In the genomic region with DNA sequence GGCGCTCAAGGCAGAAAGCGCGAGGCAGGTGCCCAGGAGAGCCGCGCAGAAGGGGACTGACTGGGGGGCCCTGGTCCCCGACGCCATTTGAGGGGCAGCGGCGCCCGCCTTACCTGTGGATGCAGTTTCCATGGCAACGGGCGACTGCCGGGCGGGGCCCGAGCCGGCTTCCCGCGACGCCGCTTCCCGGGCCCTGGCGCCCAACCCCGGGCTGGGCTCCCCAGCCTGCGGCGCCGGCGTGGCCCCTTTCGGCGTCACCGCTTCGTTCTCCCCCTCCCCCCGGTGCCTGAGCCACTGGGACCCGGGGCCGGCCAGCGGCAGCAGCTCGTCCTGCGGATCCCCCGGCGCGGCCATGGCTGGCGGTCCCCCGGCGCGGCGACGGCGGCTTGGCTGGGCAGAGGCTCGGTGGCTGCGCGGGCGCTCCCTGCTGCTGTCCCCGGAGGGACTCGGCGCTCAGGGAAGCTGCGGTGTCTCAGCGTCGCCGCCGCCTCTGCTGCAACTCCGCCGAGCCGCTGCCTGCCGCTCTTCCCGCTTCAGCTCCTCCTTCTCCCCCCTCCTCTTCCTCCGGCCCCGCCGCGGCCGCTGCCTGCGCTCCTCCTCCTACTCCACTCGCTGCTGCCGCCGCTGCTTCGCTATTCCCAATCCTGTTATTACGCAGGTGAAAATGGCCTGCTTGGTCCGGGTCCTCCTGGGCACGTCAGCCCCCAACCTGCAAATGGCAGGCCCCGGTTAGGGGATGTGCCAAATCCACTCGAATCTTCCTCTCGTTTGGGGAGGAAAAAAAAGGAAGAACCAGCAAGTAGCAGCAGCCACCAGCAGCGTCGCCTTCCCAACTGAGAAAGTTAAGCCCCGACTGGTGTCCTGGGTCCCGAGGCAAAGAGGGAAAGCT, we compare ENCODE assay signal across 1 cellular context.
TF ChIP-seq lines count a peak whose summit lies in the region.

A gene with protein sequence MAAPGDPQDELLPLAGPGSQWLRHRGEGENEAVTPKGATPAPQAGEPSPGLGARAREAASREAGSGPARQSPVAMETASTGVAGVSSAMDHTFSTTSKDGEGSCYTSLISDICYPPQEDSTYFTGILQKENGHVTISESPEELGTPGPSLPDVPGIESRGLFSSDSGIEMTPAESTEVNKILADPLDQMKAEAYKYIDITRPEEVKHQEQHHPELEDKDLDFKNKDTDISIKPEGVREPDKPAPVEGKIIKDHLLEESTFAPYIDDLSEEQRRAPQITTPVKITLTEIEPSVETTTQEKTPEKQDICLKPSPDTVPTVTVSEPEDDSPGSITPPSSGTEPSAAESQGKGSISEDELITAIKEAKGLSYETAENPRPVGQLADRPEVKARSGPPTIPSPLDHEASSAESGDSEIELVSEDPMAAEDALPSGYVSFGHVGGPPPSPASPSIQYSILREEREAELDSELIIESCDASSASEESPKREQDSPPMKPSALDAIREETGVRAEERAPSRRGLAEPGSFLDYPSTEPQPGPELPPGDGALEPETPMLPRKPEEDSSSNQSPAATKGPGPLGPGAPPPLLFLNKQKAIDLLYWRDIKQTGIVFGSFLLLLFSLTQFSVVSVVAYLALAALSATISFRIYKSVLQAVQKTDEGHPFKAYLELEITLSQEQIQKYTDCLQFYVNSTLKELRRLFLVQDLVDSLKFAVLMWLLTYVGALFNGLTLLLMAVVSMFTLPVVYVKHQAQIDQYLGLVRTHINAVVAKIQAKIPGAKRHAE (minus strand): TSS at position 500 of the 889 bp plus-strand sequence. CDS start 146 bp downstream, at position 354.

TF ChIP-seq in WTC11, 78 proteins besides CTCF, POLR2A, EP300 and RAD21 (continued from another document):
- TF ChIP-seq, protein P1, sequence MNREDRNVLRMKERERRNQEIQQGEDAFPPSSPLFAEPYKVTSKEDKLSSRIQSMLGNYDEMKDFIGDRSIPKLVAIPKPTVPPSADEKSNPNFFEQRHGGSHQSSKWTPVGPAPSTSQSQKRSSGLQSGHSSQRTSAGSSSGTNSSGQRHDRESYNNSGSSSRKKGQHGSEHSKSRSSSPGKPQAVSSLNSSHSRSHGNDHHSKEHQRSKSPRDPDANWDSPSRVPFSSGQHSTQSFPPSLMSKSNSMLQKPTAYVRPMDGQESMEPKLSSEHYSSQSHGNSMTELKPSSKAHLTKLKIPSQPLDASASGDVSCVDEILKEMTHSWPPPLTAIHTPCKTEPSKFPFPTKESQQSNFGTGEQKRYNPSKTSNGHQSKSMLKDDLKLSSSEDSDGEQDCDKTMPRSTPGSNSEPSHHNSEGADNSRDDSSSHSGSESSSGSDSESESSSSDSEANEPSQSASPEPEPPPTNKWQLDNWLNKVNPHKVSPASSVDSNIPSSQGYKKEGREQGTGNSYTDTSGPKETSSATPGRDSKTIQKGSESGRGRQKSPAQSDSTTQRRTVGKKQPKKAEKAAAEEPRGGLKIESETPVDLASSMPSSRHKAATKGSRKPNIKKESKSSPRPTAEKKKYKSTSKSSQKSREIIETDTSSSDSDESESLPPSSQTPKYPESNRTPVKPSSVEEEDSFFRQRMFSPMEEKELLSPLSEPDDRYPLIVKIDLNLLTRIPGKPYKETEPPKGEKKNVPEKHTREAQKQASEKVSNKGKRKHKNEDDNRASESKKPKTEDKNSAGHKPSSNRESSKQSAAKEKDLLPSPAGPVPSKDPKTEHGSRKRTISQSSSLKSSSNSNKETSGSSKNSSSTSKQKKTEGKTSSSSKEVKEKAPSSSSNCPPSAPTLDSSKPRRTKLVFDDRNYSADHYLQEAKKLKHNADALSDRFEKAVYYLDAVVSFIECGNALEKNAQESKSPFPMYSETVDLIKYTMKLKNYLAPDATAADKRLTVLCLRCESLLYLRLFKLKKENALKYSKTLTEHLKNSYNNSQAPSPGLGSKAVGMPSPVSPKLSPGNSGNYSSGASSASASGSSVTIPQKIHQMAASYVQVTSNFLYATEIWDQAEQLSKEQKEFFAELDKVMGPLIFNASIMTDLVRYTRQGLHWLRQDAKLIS (CRISPR knock-in tag; IDR thresholded peaks at IDR 0.05; ENCODE audit: borderline replicate concordance): no peak
- no peak for TF ChIP-seq JUN (CRISPR knock-in tag; IDR thresholded peaks at IDR 0.05)
- TF ChIP-seq, protein P2, sequence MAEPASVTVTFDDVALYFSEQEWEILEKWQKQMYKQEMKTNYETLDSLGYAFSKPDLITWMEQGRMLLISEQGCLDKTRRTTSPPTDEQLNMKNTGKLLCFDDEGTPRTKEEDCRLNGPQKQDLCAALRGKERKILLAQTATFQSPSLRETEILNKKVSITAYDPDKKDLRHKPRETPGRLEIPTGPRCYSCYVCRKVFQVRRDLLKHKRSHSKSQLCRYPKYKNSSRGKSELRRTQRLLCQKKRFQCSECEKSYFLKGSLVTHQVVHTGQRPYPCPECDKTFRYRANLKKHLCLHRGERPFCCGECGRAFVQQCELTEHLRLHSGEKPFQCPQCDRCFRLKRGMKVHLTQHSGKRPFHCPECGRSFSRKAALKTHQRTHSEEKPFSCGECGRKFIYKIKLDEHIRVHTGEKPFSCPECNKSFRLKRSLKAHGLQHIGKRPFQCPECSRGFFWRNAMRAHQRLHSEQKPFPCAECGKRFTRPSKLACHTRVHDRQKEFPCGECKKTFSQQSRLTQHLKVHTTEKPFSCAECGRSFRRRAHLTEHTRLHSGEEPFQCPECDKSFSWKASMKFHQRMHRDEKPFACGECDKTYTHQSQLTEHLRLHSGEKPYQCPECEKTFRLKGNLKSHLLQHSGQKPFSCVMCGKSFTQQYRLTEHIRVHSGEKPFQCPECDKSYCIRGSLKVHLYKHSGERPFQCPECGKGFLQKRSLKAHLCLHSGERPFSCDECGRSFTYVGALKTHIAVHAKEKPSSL (CRISPR knock-in tag; conservative IDR thresholded peaks at IDR 0.05): no peak
- TF ChIP-seq, protein P3, sequence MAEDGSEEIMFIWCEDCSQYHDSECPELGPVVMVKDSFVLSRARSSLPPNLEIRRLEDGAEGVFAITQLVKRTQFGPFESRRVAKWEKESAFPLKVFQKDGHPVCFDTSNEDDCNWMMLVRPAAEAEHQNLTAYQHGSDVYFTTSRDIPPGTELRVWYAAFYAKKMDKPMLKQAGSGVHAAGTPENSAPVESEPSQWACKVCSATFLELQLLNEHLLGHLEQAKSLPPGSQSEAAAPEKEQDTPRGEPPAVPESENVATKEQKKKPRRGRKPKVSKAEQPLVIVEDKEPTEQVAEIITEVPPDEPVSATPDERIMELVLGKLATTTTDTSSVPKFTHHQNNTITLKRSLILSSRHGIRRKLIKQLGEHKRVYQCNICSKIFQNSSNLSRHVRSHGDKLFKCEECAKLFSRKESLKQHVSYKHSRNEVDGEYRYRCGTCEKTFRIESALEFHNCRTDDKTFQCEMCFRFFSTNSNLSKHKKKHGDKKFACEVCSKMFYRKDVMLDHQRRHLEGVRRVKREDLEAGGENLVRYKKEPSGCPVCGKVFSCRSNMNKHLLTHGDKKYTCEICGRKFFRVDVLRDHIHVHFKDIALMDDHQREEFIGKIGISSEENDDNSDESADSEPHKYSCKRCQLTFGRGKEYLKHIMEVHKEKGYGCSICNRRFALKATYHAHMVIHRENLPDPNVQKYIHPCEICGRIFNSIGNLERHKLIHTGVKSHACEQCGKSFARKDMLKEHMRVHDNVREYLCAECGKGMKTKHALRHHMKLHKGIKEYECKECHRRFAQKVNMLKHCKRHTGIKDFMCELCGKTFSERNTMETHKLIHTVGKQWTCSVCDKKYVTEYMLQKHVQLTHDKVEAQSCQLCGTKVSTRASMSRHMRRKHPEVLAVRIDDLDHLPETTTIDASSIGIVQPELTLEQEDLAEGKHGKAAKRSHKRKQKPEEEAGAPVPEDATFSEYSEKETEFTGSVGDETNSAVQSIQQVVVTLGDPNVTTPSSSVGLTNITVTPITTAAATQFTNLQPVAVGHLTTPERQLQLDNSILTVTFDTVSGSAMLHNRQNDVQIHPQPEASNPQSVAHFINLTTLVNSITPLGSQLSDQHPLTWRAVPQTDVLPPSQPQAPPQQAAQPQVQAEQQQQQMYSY (CRISPR knock-in tag; IDR thresholded peaks at IDR 0.05): peak; percentile 57; the same call in 1 of the 2 replicates
- no peak for TF ChIP-seq ETV6 (CRISPR knock-in tag; IDR thresholded peaks at IDR 0.05)
- no peak for TF ChIP-seq MYBL2 (CRISPR knock-in tag; IDR thresholded peaks at IDR 0.05)
- no peak for TF ChIP-seq RORB (CRISPR knock-in tag; IDR thresholded peaks at IDR 0.05)
- no peak for TF ChIP-seq SMAD3 (CRISPR knock-in tag; IDR thresholded peaks at IDR 0.05; ENCODE audit: borderline replicate concordance)
- TF ChIP-seq KAT7 (CRISPR knock-in tag; IDR thresholded peaks at IDR 0.05; ENCODE audit: borderline replicate concordance): no peak
- TF ChIP-seq ELF4 (CRISPR knock-in tag; IDR thresholded peaks at IDR 0.05; ENCODE audit: low read depth): no peak
- TF ChIP-seq, protein P4, sequence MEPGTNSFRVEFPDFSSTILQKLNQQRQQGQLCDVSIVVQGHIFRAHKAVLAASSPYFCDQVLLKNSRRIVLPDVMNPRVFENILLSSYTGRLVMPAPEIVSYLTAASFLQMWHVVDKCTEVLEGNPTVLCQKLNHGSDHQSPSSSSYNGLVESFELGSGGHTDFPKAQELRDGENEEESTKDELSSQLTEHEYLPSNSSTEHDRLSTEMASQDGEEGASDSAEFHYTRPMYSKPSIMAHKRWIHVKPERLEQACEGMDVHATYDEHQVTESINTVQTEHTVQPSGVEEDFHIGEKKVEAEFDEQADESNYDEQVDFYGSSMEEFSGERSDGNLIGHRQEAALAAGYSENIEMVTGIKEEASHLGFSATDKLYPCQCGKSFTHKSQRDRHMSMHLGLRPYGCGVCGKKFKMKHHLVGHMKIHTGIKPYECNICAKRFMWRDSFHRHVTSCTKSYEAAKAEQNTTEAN (CRISPR knock-in tag; IDR thresholded peaks at IDR 0.05): no peak
- no peak for TF ChIP-seq GABPB1 (CRISPR knock-in tag; IDR thresholded peaks at IDR 0.05)
- no peak; the same call in 1 of the 2 replicates for TF ChIP-seq ZNF263 (CRISPR knock-in tag; IDR thresholded peaks at IDR 0.05; ENCODE audit: low read depth)
- TF ChIP-seq, protein P5, sequence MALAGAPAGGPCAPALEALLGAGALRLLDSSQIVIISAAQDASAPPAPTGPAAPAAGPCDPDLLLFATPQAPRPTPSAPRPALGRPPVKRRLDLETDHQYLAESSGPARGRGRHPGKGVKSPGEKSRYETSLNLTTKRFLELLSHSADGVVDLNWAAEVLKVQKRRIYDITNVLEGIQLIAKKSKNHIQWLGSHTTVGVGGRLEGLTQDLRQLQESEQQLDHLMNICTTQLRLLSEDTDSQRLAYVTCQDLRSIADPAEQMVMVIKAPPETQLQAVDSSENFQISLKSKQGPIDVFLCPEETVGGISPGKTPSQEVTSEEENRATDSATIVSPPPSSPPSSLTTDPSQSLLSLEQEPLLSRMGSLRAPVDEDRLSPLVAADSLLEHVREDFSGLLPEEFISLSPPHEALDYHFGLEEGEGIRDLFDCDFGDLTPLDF (CRISPR knock-in tag; IDR thresholded peaks at IDR 0.05): no peak
- no peak for TF ChIP-seq TP53 (CRISPR knock-in tag; IDR thresholded peaks at IDR 0.05)
- peak; percentile 68; the same call in 1 of the 2 replicates for TF ChIP-seq ZNF138 (CRISPR knock-in tag; conservative IDR thresholded peaks at IDR 0.05)
- peak; percentile 54; the same call in 1 of the 2 replicates for TF ChIP-seq ZNF423 (CRISPR knock-in tag; IDR thresholded peaks at IDR 0.05)
- TF ChIP-seq, protein P6, sequence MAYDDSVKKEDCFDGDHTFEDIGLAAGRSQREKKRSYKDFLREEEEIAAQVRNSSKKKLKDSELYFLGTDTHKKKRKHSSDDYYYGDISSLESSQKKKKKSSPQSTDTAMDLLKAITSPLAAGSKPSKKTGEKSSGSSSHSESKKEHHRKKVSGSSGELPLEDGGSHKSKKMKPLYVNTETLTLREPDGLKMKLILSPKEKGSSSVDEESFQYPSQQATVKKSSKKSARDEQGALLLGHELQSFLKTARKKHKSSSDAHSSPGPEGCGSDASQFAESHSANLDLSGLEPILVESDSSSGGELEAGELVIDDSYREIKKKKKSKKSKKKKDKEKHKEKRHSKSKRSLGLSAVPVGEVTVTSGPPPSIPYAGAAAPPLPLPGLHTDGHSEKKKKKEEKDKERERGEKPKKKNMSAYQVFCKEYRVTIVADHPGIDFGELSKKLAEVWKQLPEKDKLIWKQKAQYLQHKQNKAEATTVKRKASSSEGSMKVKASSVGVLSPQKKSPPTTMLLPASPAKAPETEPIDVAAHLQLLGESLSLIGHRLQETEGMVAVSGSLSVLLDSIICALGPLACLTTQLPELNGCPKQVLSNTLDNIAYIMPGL (CRISPR knock-in tag; IDR thresholded peaks at IDR 0.05): peak; percentile 67; the same call in 1 of the 2 replicates
- TF ChIP-seq, protein P7, sequence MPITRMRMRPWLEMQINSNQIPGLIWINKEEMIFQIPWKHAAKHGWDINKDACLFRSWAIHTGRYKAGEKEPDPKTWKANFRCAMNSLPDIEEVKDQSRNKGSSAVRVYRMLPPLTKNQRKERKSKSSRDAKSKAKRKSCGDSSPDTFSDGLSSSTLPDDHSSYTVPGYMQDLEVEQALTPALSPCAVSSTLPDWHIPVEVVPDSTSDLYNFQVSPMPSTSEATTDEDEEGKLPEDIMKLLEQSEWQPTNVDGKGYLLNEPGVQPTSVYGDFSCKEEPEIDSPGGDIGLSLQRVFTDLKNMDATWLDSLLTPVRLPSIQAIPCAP (CRISPR knock-in tag; IDR thresholded peaks at IDR 0.05): no peak
- TF ChIP-seq NFE2L1 (CRISPR knock-in tag; IDR thresholded peaks at IDR 0.05): 0 out of 2 replicates have a peak, but pooled peaks have one; percentile 21
- no peak for TF ChIP-seq EMX1 (CRISPR knock-in tag; IDR thresholded peaks at IDR 0.05)
- TF ChIP-seq, protein P8, sequence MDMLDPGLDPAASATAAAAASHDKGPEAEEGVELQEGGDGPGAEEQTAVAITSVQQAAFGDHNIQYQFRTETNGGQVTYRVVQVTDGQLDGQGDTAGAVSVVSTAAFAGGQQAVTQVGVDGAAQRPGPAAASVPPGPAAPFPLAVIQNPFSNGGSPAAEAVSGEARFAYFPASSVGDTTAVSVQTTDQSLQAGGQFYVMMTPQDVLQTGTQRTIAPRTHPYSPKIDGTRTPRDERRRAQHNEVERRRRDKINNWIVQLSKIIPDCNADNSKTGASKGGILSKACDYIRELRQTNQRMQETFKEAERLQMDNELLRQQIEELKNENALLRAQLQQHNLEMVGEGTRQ (CRISPR knock-in tag; IDR thresholded peaks at IDR 0.05): no peak
- TF ChIP-seq GTF2I (CRISPR knock-in tag; conservative IDR thresholded peaks at IDR 0.05): no peak
- TF ChIP-seq, protein P9, sequence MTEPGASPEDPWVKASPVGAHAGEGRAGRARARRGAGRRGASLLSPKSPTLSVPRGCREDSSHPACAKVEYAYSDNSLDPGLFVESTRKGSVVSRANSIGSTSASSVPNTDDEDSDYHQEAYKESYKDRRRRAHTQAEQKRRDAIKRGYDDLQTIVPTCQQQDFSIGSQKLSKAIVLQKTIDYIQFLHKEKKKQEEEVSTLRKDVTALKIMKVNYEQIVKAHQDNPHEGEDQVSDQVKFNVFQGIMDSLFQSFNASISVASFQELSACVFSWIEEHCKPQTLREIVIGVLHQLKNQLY (CRISPR knock-in tag; IDR thresholded peaks at IDR 0.05): no peak
